ENCODE assay signal across 1 cellular context in genomic region chr2:10278029-10278762, GRCh38.
TF ChIP-seq lines count a peak whose summit lies in the region.

No MANE protein-coding gene starts in this region.

TF ChIP-seq in HepG2, 621 proteins besides CTCF, POLR2A, EP300 and RAD21 (continued from another document and continues in another):
- 0 out of 2 replicates have a peak, but pooled peaks have one; percentile 59 for TF ChIP-seq ZHX1 (CRISPR knock-in tag; IDR thresholded peaks at IDR 0.05; ENCODE audit: low read depth)
- TF ChIP-seq ZFP37 (CRISPR knock-in tag; IDR thresholded peaks at IDR 0.05; ENCODE audit: borderline replicate concordance), result no peak; the same call in 1 of the 2 replicates
- peak; percentile 58; the same call in 1 of the 2 replicates for TF ChIP-seq CREM (IDR thresholded peaks at IDR 0.05)
- no peak for TF ChIP-seq CREM (CRISPR knock-in tag; IDR thresholded peaks at IDR 0.05)
- TF ChIP-seq MIER2 (CRISPR knock-in tag; IDR thresholded peaks at IDR 0.05), result 0 out of 2 replicates have a peak, but pooled peaks have one; percentile 9
- TF ChIP-seq, protein P1, sequence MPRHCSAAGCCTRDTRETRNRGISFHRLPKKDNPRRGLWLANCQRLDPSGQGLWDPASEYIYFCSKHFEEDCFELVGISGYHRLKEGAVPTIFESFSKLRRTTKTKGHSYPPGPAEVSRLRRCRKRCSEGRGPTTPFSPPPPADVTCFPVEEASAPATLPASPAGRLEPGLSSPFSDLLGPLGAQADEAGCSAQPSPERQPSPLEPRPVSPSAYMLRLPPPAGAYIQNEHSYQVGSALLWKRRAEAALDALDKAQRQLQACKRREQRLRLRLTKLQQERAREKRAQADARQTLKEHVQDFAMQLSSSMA (CRISPR knock-in tag; IDR thresholded peaks at IDR 0.05), result 0 out of 2 replicates have a peak, but pooled peaks have one; percentile 75
- no peak for TF ChIP-seq ZNF235 (CRISPR knock-in tag; IDR thresholded peaks at IDR 0.05; ENCODE audit: borderline replicate concordance)
- TF ChIP-seq, protein P2, sequence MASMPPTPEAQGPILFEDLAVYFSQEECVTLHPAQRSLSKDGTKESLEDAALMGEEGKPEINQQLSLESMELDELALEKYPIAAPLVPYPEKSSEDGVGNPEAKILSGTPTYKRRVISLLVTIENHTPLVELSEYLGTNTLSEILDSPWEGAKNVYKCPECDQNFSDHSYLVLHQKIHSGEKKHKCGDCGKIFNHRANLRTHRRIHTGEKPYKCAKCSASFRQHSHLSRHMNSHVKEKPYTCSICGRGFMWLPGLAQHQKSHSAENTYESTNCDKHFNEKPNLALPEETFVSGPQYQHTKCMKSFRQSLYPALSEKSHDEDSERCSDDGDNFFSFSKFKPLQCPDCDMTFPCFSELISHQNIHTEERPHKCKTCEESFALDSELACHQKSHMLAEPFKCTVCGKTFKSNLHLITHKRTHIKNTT (CRISPR knock-in tag; IDR thresholded peaks at IDR 0.05), result no peak
- TF ChIP-seq BRD4 (CRISPR knock-in tag; IDR thresholded peaks at IDR 0.05), result no peak
- TF ChIP-seq RAD51 (IDR thresholded peaks at IDR 0.05; ENCODE audit: borderline replicate concordance), result no peak
- TF ChIP-seq JUN (CRISPR knock-in tag; IDR thresholded peaks at IDR 0.05), result no peak
- TF ChIP-seq ZNF75D (CRISPR knock-in tag; IDR thresholded peaks at IDR 0.05; ENCODE audit: borderline replicate concordance), result no peak
- TF ChIP-seq NR2F1 (CRISPR knock-in tag; IDR thresholded peaks at IDR 0.05), result peak; percentile 26 to 47; a peak in 2 of 4 replicates
- peak; percentile 85; the same call in 1 of the 2 replicates for TF ChIP-seq ZNF556 (CRISPR knock-in tag; IDR thresholded peaks at IDR 0.05; ENCODE audit: borderline replicate concordance)
- TF ChIP-seq, protein P3, sequence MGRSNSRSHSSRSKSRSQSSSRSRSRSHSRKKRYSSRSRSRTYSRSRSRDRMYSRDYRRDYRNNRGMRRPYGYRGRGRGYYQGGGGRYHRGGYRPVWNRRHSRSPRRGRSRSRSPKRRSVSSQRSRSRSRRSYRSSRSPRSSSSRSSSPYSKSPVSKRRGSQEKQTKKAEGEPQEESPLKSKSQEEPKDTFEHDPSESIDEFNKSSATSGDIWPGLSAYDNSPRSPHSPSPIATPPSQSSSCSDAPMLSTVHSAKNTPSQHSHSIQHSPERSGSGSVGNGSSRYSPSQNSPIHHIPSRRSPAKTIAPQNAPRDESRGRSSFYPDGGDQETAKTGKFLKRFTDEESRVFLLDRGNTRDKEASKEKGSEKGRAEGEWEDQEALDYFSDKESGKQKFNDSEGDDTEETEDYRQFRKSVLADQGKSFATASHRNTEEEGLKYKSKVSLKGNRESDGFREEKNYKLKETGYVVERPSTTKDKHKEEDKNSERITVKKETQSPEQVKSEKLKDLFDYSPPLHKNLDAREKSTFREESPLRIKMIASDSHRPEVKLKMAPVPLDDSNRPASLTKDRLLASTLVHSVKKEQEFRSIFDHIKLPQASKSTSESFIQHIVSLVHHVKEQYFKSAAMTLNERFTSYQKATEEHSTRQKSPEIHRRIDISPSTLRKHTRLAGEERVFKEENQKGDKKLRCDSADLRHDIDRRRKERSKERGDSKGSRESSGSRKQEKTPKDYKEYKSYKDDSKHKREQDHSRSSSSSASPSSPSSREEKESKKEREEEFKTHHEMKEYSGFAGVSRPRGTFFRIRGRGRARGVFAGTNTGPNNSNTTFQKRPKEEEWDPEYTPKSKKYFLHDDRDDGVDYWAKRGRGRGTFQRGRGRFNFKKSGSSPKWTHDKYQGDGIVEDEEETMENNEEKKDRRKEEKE (IDR thresholded peaks at IDR 0.05), result no peak
- peak; percentile 87; the same call in 1 of the 2 replicates for TF ChIP-seq ZMAT3 (CRISPR knock-in tag; conservative IDR thresholded peaks at IDR 0.05)
- TF ChIP-seq GATA4 (IDR thresholded peaks at IDR 0.05; ENCODE audit: borderline replicate concordance, low read depth), result no peak
- TF ChIP-seq YEATS4 (CRISPR knock-in tag; IDR thresholded peaks at IDR 0.05; ENCODE audit: borderline replicate concordance), result peak; percentile 74
- TF ChIP-seq, protein P4, sequence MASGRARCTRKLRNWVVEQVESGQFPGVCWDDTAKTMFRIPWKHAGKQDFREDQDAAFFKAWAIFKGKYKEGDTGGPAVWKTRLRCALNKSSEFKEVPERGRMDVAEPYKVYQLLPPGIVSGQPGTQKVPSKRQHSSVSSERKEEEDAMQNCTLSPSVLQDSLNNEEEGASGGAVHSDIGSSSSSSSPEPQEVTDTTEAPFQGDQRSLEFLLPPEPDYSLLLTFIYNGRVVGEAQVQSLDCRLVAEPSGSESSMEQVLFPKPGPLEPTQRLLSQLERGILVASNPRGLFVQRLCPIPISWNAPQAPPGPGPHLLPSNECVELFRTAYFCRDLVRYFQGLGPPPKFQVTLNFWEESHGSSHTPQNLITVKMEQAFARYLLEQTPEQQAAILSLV (CRISPR knock-in tag; IDR thresholded peaks at IDR 0.05; ENCODE audit: borderline replicate concordance), result no peak
- TF ChIP-seq RBAK (CRISPR knock-in tag; IDR thresholded peaks at IDR 0.05), result 0 out of 2 replicates have a peak, but pooled peaks have one; percentile 9
- TF ChIP-seq PHF5A (CRISPR knock-in tag; IDR thresholded peaks at IDR 0.05; ENCODE audit: low read depth, unreplicated experiment), result no peak
- TF ChIP-seq GRHL1 (CRISPR knock-in tag; conservative IDR thresholded peaks at IDR 0.05), result no peak
- peak; percentile 91 for TF ChIP-seq HIC2 (CRISPR knock-in tag; IDR thresholded peaks at IDR 0.05; ENCODE audit: low read depth)
- no peak for TF ChIP-seq SRSF1 (optimal IDR thresholded peaks at IDR 0.05; ENCODE audit: low read depth, low read length)
- TF ChIP-seq BCL6 (CRISPR knock-in tag; IDR thresholded peaks at IDR 0.05), result no peak; the same call in 1 of the 2 replicates
- no peak for TF ChIP-seq LRRFIP1 (CRISPR knock-in tag; conservative IDR thresholded peaks at IDR 0.05)
- peak; percentile 41; the same call in 1 of the 2 replicates for TF ChIP-seq NFKB2 (CRISPR knock-in tag; IDR thresholded peaks at IDR 0.05; ENCODE audit: borderline replicate concordance)
- TF ChIP-seq, protein P5, sequence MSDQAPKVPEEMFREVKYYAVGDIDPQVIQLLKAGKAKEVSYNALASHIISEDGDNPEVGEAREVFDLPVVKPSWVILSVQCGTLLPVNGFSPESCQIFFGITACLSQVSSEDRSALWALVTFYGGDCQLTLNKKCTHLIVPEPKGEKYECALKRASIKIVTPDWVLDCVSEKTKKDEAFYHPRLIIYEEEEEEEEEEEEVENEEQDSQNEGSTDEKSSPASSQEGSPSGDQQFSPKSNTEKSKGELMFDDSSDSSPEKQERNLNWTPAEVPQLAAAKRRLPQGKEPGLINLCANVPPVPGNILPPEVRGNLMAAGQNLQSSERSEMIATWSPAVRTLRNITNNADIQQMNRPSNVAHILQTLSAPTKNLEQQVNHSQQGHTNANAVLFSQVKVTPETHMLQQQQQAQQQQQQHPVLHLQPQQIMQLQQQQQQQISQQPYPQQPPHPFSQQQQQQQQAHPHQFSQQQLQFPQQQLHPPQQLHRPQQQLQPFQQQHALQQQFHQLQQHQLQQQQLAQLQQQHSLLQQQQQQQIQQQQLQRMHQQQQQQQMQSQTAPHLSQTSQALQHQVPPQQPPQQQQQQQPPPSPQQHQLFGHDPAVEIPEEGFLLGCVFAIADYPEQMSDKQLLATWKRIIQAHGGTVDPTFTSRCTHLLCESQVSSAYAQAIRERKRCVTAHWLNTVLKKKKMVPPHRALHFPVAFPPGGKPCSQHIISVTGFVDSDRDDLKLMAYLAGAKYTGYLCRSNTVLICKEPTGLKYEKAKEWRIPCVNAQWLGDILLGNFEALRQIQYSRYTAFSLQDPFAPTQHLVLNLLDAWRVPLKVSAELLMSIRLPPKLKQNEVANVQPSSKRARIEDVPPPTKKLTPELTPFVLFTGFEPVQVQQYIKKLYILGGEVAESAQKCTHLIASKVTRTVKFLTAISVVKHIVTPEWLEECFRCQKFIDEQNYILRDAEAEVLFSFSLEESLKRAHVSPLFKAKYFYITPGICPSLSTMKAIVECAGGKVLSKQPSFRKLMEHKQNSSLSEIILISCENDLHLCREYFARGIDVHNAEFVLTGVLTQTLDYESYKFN (CRISPR knock-in tag; conservative IDR thresholded peaks at IDR 0.05), result peak; percentile 94
- TF ChIP-seq, protein P6, sequence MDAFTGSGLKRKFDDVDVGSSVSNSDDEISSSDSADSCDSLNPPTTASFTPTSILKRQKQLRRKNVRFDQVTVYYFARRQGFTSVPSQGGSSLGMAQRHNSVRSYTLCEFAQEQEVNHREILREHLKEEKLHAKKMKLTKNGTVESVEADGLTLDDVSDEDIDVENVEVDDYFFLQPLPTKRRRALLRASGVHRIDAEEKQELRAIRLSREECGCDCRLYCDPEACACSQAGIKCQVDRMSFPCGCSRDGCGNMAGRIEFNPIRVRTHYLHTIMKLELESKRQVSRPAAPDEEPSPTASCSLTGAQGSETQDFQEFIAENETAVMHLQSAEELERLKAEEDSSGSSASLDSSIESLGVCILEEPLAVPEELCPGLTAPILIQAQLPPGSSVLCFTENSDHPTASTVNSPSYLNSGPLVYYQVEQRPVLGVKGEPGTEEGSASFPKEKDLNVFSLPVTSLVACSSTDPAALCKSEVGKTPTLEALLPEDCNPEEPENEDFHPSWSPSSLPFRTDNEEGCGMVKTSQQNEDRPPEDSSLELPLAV (CRISPR knock-in tag; conservative IDR thresholded peaks at IDR 0.05; ENCODE audit: low read depth), result no peak
- no peak for TF ChIP-seq HCFC1 (IDR thresholded peaks at IDR 0.05; ENCODE audit: low read depth, low read length)
- TF ChIP-seq JDP2 (CRISPR knock-in tag; IDR thresholded peaks at IDR 0.05; ENCODE audit: borderline replicate concordance), result no peak
- TF ChIP-seq ZNF468 (CRISPR knock-in tag; IDR thresholded peaks at IDR 0.05), result peak; percentile 82; the same call in 1 of the 2 replicates
- TF ChIP-seq ZNF343 (CRISPR knock-in tag; IDR thresholded peaks at IDR 0.05), result 0 out of 2 replicates have a peak, but pooled peaks have one; percentile 33
- TF ChIP-seq GABPA (IDR thresholded peaks at IDR 0.05; ENCODE audit: low read depth, low read length), result no peak
- peak; percentile 78 for TF ChIP-seq GABPA (CRISPR knock-in tag; IDR thresholded peaks at IDR 0.05; ENCODE audit: low read depth)
- TF ChIP-seq ZNF776 (CRISPR knock-in tag; IDR thresholded peaks at IDR 0.05), result no peak; the same call in 1 of the 2 replicates
